Comparison of ENCODE assay signal across 1 cellular context in genomic region chr14:64550539-64551333, GRCh38.
TF ChIP-seq lines count a peak whose summit lies in the region.

No MANE protein-coding gene starts in this region.

TF ChIP-seq in GM23338, 12 proteins besides CTCF, POLR2A, EP300 and RAD21:
- TF ChIP-seq ZNF462 (CRISPR knock-in tag; IDR thresholded peaks at IDR 0.05) = no peak
- TF ChIP-seq REST (IDR thresholded peaks at IDR 0.05; ENCODE audit: unreplicated experiment) = no peak
- TF ChIP-seq ZNF114 (CRISPR knock-in tag; IDR thresholded peaks at IDR 0.05) = no peak
- TF ChIP-seq ETS1 (IDR thresholded peaks at IDR 0.05) = no peak
- no peak for TF ChIP-seq EZH2 (IDR thresholded peaks at IDR 0.05; ENCODE audit: low read depth, unreplicated experiment)
- TF ChIP-seq NANOG (IDR thresholded peaks at IDR 0.05; ENCODE audit: borderline replicate concordance) = no peak
- TF ChIP-seq JUNB (IDR thresholded peaks at IDR 0.05; ENCODE audit: unreplicated experiment) = no peak
- no peak for TF ChIP-seq CREB1 (CRISPR knock-in tag; IDR thresholded peaks at IDR 0.05; ENCODE audit: low read depth)
- no peak for TF ChIP-seq STAT1 (IDR thresholded peaks at IDR 0.05; ENCODE audit: unreplicated experiment)
- TF ChIP-seq EZH2phosphoT487 (IDR thresholded peaks at IDR 0.05; ENCODE audit: unreplicated experiment) = no peak
- no peak for TF ChIP-seq ZNF331 (CRISPR knock-in tag; IDR thresholded peaks at IDR 0.05; ENCODE audit: low read depth)
- no peak for TF ChIP-seq POLR2AphosphoS5 (IDR thresholded peaks at IDR 0.05; ENCODE audit: low read depth)
